19 cellular contexts compared by ENCODE assay signal in genomic region chr17:56675876-56676660, GRCh38.
"Had no signal": no experiment of that assay in that cellular context is flagged by ENCODE, and none has a peak within 500 bp of the region (broad histone marks: within the 10 kb centered on the region; RNA-seq: fewer than 3 reads in every experiment).

No MANE protein-coding gene starts in this region.

- H3K9me3 ChIP-seq: breast epithelium, lower lobe of right lung, tibial nerve, vagina had no signal

- ATAC-seq: activated CD8-positive, alpha-beta memory T cell treated with anti-CD3 and anti-CD28 coated beads, Interleukin-2, amount 10 ng/mL, durations not matched to agents 7 days and 5 days; left colon; lower lobe of right lung; stimulated activated memory B cell treated with anti-CD40 and anti-IgM and Interleukin-4, amounts not matched to agents 10 μg/mL and 1 μg/mL and 100 μg/mL, for 72 hours had no signal

- H3K9me3 Mint-ChIP-seq: activated T-cell treated with anti-CD3 and anti-CD28 coated beads, Interleukin-2, amount 50 U/mL, for 24 hours; T-helper 2 cell treated with Interferon-gamma antibody and Interleukin-4, amounts not matched to agents 5 μg/mL and 100 μg/mL, for 36 hours had no signal

- H3K27ac Mint-ChIP-seq: activated CD8-positive, alpha-beta memory T cell treated with anti-CD3 and anti-CD28 coated beads, Interleukin-2, amount 10 ng/mL, durations not matched to agents 7 days and 5 days; activated naive CD8-positive, alpha-beta T cell treated with anti-CD3 and anti-CD28 coated beads, Interleukin-2, amount 10 ng/mL, durations not matched to agents 7 days and 5 days; activated T-cell treated with anti-CD3 and anti-CD28 coated beads, Interleukin-2, amount 50 U/mL, for 24 hours; nephron progenitor cell; stimulated activated memory B cell treated with anti-CD40 and anti-IgM and Interleukin-4, amounts not matched to agents 10 μg/mL and 1 μg/mL and 100 μg/mL, for 72 hours; T-helper 2 cell treated with Interferon-gamma antibody and Interleukin-4, amounts not matched to agents 5 μg/mL and 100 μg/mL, for 36 hours had no signal

- DNase-seq: activated CD4-positive, alpha-beta T cell treated with anti-CD3 and anti-CD28 coated beads, Interleukin-2, amount 50 U/mL, for 4 hours; activated CD8-positive, alpha-beta memory T cell treated with anti-CD3 and anti-CD28 coated beads, Interleukin-2, amount 10 ng/mL, durations not matched to agents 7 days and 5 days; activated gamma-delta T cell; activated naive CD8-positive, alpha-beta T cell treated with anti-CD3 and anti-CD28 coated beads, Interleukin-2, amount 10 ng/mL, durations not matched to agents 7 days and 5 days; activated T-cell treated with anti-CD3 and anti-CD28 coated beads, Interleukin-2, amount 50 U/mL, for 24 hours; aorta; cerebellar nuclear complex; effector memory CD4-positive, alpha-beta T cell; foreskin melanocyte; left colon; lower lobe of right lung; nephron progenitor cell; occipital lobe had no signal

- H3K4me1 ChIP-seq: breast epithelium, lower lobe of right lung had no signal

- H3K4me3 ChIP-seq: breast epithelium, lower lobe of right lung, tibial nerve, vagina had no signal

- H3K36me3 ChIP-seq: breast epithelium, lower lobe of right lung, tibial nerve, vagina had no signal

- H3K36me3 Mint-ChIP-seq: activated CD8-positive, alpha-beta memory T cell treated with anti-CD3 and anti-CD28 coated beads, Interleukin-2, amount 10 ng/mL, durations not matched to agents 7 days and 5 days; stimulated activated memory B cell treated with anti-CD40 and anti-IgM and Interleukin-4, amounts not matched to agents 10 μg/mL and 1 μg/mL and 100 μg/mL, for 72 hours had no signal

- H3K27ac ChIP-seq: breast epithelium, epithelial cell of prostate, lower lobe of right lung, tibial nerve, vagina had no signal

- H3K4me3 Mint-ChIP-seq: activated CD8-positive, alpha-beta memory T cell treated with anti-CD3 and anti-CD28 coated beads, Interleukin-2, amount 10 ng/mL, durations not matched to agents 7 days and 5 days; activated naive CD8-positive, alpha-beta T cell treated with anti-CD3 and anti-CD28 coated beads, Interleukin-2, amount 10 ng/mL, durations not matched to agents 7 days and 5 days; activated T-cell treated with anti-CD3 and anti-CD28 coated beads, Interleukin-2, amount 50 U/mL, for 24 hours; nephron progenitor cell; stimulated activated memory B cell treated with anti-CD40 and anti-IgM and Interleukin-4, amounts not matched to agents 10 μg/mL and 1 μg/mL and 100 μg/mL, for 72 hours; T-helper 2 cell treated with Interferon-gamma antibody and Interleukin-4, amounts not matched to agents 5 μg/mL and 100 μg/mL, for 36 hours had no signal

- H3K27me3 ChIP-seq: vagina had no signal
